25 cellular contexts compared by ENCODE assay signal in the genomic region with DNA sequence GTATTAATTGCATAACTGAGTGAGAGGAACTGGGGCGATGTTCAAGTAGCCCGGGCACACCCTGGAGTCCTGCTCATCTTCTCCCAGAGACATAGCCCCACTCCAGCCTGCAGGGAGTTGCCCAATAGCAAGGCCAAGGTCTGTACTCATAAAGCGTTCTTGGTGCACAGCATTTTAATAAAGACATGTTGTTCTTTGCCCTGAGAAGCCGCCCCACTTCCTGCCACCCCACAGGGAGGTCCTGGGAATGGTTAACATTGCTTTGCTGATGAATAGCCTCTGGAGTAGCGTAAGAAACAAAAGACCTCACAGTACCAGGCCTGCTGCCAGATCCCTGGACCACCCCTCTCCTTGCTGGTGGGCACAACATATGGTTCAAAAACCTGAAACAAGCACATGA. TPM values are rescaled to one million over a fixed set of nuclear protein-coding genes. Genes with fewer than 3 reads are reported as not detected.
DNase-seq lines count a peak whose midpoint lies in the region; ATAC-seq, FAIRE-seq and TF ChIP-seq lines count a peak whose summit lies in the region.
"Had no signal": no experiment of that assay in that cellular context is flagged by ENCODE, and none has a peak within 500 bp of the region (broad histone marks: within the 10 kb centered on the region; RNA-seq: fewer than 3 reads in every experiment).

No MANE protein-coding gene starts in this region.

- no peak overlapping the region for H2AFZ ChIP-seq in K562 (ENCODE audit: low read depth, low read length)
- H2AFZ ChIP-seq: parathyroid adenoma had no signal

- no peaks in the 10 kb centered on the region for H3K36me3 Mint-ChIP-seq in naive thymus-derived CD8-positive, alpha-beta T cell
- H3K36me3 Mint-ChIP-seq: activated naive CD8-positive, alpha-beta T cell treated with anti-CD3 and anti-CD28 coated beads for 36 hours; natural killer cell had no signal

- H3K9me3 Mint-ChIP-seq in naive thymus-derived CD8-positive, alpha-beta T cell: peaks cover 0 to 4% (median 0%) of the 10 kb centered on the region in 9 donors
- H3K9me3 Mint-ChIP-seq: activated T-helper 17 cell treated with anti-CD3 and anti-CD28 coated beads, Interleukin-2, amount 50 U/mL, for 72 hours; natural killer cell had no signal

- no peak for TF ChIP-seq RAD21 in K562 (CRISPR knock-in tag; conservative IDR thresholded peaks at IDR 0.05 in 1 of 2, IDR thresholded peaks at IDR 0.05 in 1 of 2)

- no TSS peak for BruUV-seq in K562 (replicated peaks; lab: Mats Ljungman, UMichigan)

- H3K9ac ChIP-seq in K562 (ENCODE audit: insufficient read depth in 1 of 2, low read depth in 2 of 2, low read length in 2 of 2): no peak overlapping the region
- H3K9ac ChIP-seq: parathyroid adenoma had no signal

- intact Hi-C loops in K562 (cut with micrococcal nuclease): no loop called here

- in situ Hi-C loops in K562 (cut with MboI): no loop called here

- no peaks in the 10 kb centered on the region for H3K36me3 ChIP-seq in Peyer's patch
- no peaks in the 10 kb centered on the region for H3K36me3 ChIP-seq in K562 (ENCODE audit: control insufficient read depth, insufficient read depth, low read length)
- H3K36me3 ChIP-seq: heart left ventricle, left lung, thoracic aorta had no signal

- H3K4me3 Mint-ChIP-seq in naive thymus-derived CD8-positive, alpha-beta T cell: no peak overlapping the region
- H3K4me3 Mint-ChIP-seq: activated naive CD8-positive, alpha-beta T cell treated with anti-CD3 and anti-CD28 coated beads for 36 hours; activated T-helper 17 cell treated with anti-CD3 and anti-CD28 coated beads, Interleukin-2, amount 50 U/mL, for 72 hours; natural killer cell had no signal

- H3K9me1 ChIP-seq in K562 (ENCODE audit: control insufficient read depth, insufficient read depth, low read length): no peaks in the 10 kb centered on the region

- H3K27ac ChIP-seq in Peyer's patch (peak overlapping the region in 3 of 4 donors; percentile 29 to 89 (median 85)), K562 (ENCODE audit: extremely low read depth, low read depth, low read length) (no peak overlapping the region)
- H3K27ac ChIP-seq: epithelial cell of prostate, heart left ventricle, left lung, parathyroid adenoma, thoracic aorta had no signal

- TF ChIP-seq CTCF in Peyer's patch (IDR thresholded peaks at IDR 0.05) (no peak), K562 (IDR thresholded peaks at IDR 0.05 in 2 of 3, conservative IDR thresholded peaks at IDR 0.05 in 1 of 3; ENCODE audit: insufficient read depth in 2 of 3, low read depth in 1 of 3, low read length in 3 of 3) (no peak)

- TF ChIP-seq EP300 in K562 (IDR thresholded peaks at IDR 0.05; ENCODE audit: low read length): no peak

- ATAC-seq in K562: no peak
- no peak for ATAC-seq in naive thymus-derived CD8-positive, alpha-beta T cell
- ATAC-seq: activated T-helper 17 cell treated with anti-CD3 and anti-CD28 coated beads, Interleukin-2, amount 50 U/mL, for 72 hours; heart left ventricle; left lung; natural killer cell; right cardiac atrium had no signal

- TF ChIP-seq POLR2A in Peyer's patch (IDR thresholded peaks at IDR 0.05) (peak in 1 of 2 donors; percentile 24), K562 (conservative IDR thresholded peaks at IDR 0.05) (no peak)

- H3K4me2 ChIP-seq in K562 (ENCODE audit: insufficient read depth, low read length): no peak overlapping the region

- H3K27me3 ChIP-seq in Peyer's patch (no peaks in the 10 kb centered on the region), K562 (ENCODE audit: control insufficient read depth in 2 of 2, insufficient read depth in 2 of 2, low read length in 2 of 2) (peaks cover 0 to 6% of the 10 kb centered on the region in 2 experiments; a peak in 2 of 5 replicates)

- H3K27ac Mint-ChIP-seq in naive thymus-derived CD8-positive, alpha-beta T cell: no peak overlapping the region
- H3K27ac Mint-ChIP-seq: activated naive CD8-positive, alpha-beta T cell treated with anti-CD3 and anti-CD28 coated beads for 36 hours; activated T-helper 17 cell treated with anti-CD3 and anti-CD28 coated beads, Interleukin-2, amount 50 U/mL, for 72 hours; natural killer cell had no signal

- POLR2A ChIA-PET in K562 (lab: Yijun Ruan, JAX): no interaction called here
- POLR2A ChIA-PET in naive thymus-derived CD8-positive, alpha-beta T cell (lab: Charles Lee): no interaction called here

- DNase-seq in Peyer's patch (peak in 2 of 3 donors; percentile 77 to 87), K562 (ENCODE audit: extremely low read depth in 1 of 4, low spot score in 3 of 4) (no peak), kidney tubule cell (ENCODE audit: low spot score) (peak; percentile 25), smooth muscle cell of the brain vasculature (ENCODE audit: low read depth, low spot score) (peak; percentile 64), NCI-H748 treated with DMSO at 0.1 percent for 48 hours (lab: John Stamatoyannopoulos, UW) (no peak), NCI-H1417 (lab: John Stamatoyannopoulos, UW) (no peak)
- DNase-seq in naive thymus-derived CD8-positive, alpha-beta T cell: no peak
- DNase-seq: activated CD4-positive, alpha-beta T cell treated with anti-CD3 and anti-CD28 coated beads, Interleukin-2, amount 50 U/mL, for 48 hours; activated CD8-positive, alpha-beta memory T cell treated with anti-CD3 and anti-CD28 coated beads, Interleukin-2, amount 50 U/mL, for 48 hours; activated naive CD8-positive, alpha-beta T cell treated with anti-CD3 and anti-CD28 coated beads for 36 hours; EL; heart left ventricle; left lung; MM.1S; natural killer cell; NCI-H1694; NCI-H2171 treated with DMSO at 0.1 percent for 48 hours; NCI-H524; right cardiac atrium; stimulated activated naive CD4-positive, alpha-beta T cell treated with Interleukin-2 at 50 U/mL for 16 hours had no signal

- H3K9me3 ChIP-seq in Peyer's patch (no peaks in the 10 kb centered on the region), K562 (replicated peaks; ENCODE audit: control insufficient read depth, insufficient read depth, low read depth, low read length) (no peaks in the 10 kb centered on the region)
- H3K9me3 ChIP-seq: left lung, thoracic aorta had no signal

- H3K4me3 ChIP-seq in Peyer's patch: no peak overlapping the region
- H3K4me3 ChIP-seq in K562: no peak overlapping the region
- H3K4me3 ChIP-seq: heart left ventricle, left lung, thoracic aorta had no signal

- H3K4me1 Mint-ChIP-seq in naive thymus-derived CD8-positive, alpha-beta T cell: peaks cover 6 to 8% (median 7%) of the 10 kb centered on the region in 4 donors
- H3K4me1 Mint-ChIP-seq: natural killer cell had no signal

- peaks cover 0 to 7% (median 0%) of the 10 kb centered on the region in 4 donors for H3K4me1 ChIP-seq in Peyer's patch
- peaks cover 0 to 5% of the 10 kb centered on the region in 2 experiments; a peak in 2 of 5 replicates for H3K4me1 ChIP-seq in K562 (replicated peaks in 1 of 2; ENCODE audit: control insufficient read depth in 2 of 2, insufficient read depth in 2 of 2, low read length in 2 of 2)
- H3K4me1 ChIP-seq: heart left ventricle had no signal

- H3K79me2 ChIP-seq in K562 (ENCODE audit: control insufficient read depth, insufficient read depth, low read length): no peaks in the 10 kb centered on the region
- H3K79me2 ChIP-seq: parathyroid adenoma had no signal

- no peaks in the 10 kb centered on the region for H4K20me1 ChIP-seq in K562 (replicated peaks; ENCODE audit: control insufficient read depth, insufficient read depth, low read length)

- peaks cover 0 to 12% (median 3%) of the 10 kb centered on the region in 5 donors for H3K27me3 Mint-ChIP-seq in naive thymus-derived CD8-positive, alpha-beta T cell

- CTCF ChIA-PET in K562 (lab: Yijun Ruan, JAX; ENCODE audit: low intra/inter-chr PET ratio): no interaction called here

- FAIRE-seq in K562 (lab: Jason Lieb, UNC): no peak
- FAIRE-seq: astrocyte had no signal

- 71% methylated on average over 5 of the region's 5 CpGs for WGBS in K562 (ENCODE audit: insufficient coverage, low coverage, missing lambda C conversion rate)

TF ChIP-seq in K562, 482 proteins besides CTCF, POLR2A, EP300 and RAD21:
- no peak for TF ChIP-seq FOXP1 (CRISPR knock-in tag; IDR thresholded peaks at IDR 0.05)
- peak; percentile 39; the same call in 1 of the 2 replicates for TF ChIP-seq NR2C1 (IDR thresholded peaks at IDR 0.05)
- TF ChIP-seq NR2C1 (tag; IDR thresholded peaks at IDR 0.05): no peak

RNA-seq across cellular contexts. Expression of gene CDH1, which starts 21.6 kb away (rescaled TPM):
- 100 to 1,000 TPM in 3 of 4 donors, 10 to 100 TPM in 1; 56.9 to 612 (median 429) TPM for total RNA-seq in Peyer's patch
- not detected in 2 replicates for total RNA-seq in K562 (2011; cell fraction: chromatin; rRNA removed; ENCODE audit: low replicate concordance)
- not detected in 2 replicates for total RNA-seq in K562 (2011; cell fraction: nucleolus; rRNA removed)
- total RNA-seq in K562 (2011; cell fraction: nucleoplasm; rRNA removed): not detected in 2 replicates
- total RNA-seq in K562 (2014; rRNA removed): not detected in 2 replicates
- total RNA-seq in K562 (2014; rRNA removed; fragmentation: Illumina TruSeq; extraction: Trizol): not detected in 2 replicates
- total RNA-seq in K562 (2015; rRNA removed; fragmentation: Illumina TruSeq; extraction: Trizol): 0.60 TPM in 1 of 2 replicates, not detected in the other
- 0.69 and 0.76 TPM in 2 replicates for total RNA-seq in K562 (2021)
- not detected in 2 replicates for polyA plus RNA-seq in K562 (2011; rRNA removed)
- polyA plus RNA-seq in K562 (2011; cell fraction: cytosol; rRNA removed): 0.07 TPM in 1 of 2 replicates, not detected in the other
- polyA plus RNA-seq in K562 (2011; cell fraction: nucleus; rRNA removed): 0.04 TPM in 1 of 2 replicates, not detected in the other
- polyA plus RNA-seq in K562 (2012): 0.10 and 0.11 TPM in 2 replicates
- polyA plus RNA-seq in K562 (2014; fragmentation: Illumina TruSeq; extraction: Trizol): not detected in 2 replicates
- polyA plus RNA-seq in K562 (2014; fragmentation: Nextera tagmentation; extraction: Ambion mirVana): under 1 TPM in 1 of 2 experiments, not detected in 1; 0.01 TPM
- not detected in 2 replicates for polyA plus RNA-seq in K562 (2014; rRNA removed)
- polyA minus RNA-seq in K562 (2011; rRNA and poly(A)+ RNA removed): not detected in 2 replicates
- polyA minus RNA-seq in K562 (2011; cell fraction: cytosol; rRNA and poly(A)+ RNA removed): not detected in 2 replicates
- not detected in 2 replicates for polyA minus RNA-seq in K562 (2011; cell fraction: nucleus; rRNA and poly(A)+ RNA removed)
- not detected for total RNA-seq in naive thymus-derived CD8-positive, alpha-beta T cell
- polyA plus RNA-seq in naive thymus-derived CD8-positive, alpha-beta T cell: 1 to 10 TPM in 1 of 3 donors, not detected in 2; 1.4 TPM
- total RNA-seq: right cardiac atrium had no signal

Comparison
In these comparisons a context has a peak if more than half of its experiments do, and no peak if none do; other contexts are left out.
1. DNase-seq: peak in Peyer's patch (2 of 3), kidney tubule cell (single experiment) and smooth muscle cell of the brain vasculature (single experiment); none in K562 (0 of 4), NCI-H748 treated with DMSO at 0.1 percent for 48 hours (single experiment), NCI-H1417 (0 of 3) and naive thymus-derived CD8-positive, alpha-beta T cell (0 of 10).
2. RNA of gene CDH1, which starts 21.6 kb away (total RNA-seq): 56.9 to 612 TPM in Peyer's patch; not detected in naive thymus-derived CD8-positive, alpha-beta T cell and 0.60 to 0.76 TPM in K562; every median in the first group is over 10 times any median in the second.